Comparison of ENCODE assay signal across 10 cellular contexts in genomic region chr11:71286701-71287643, GRCh38. TPM values are rescaled to one million over a fixed set of nuclear protein-coding genes. Genes with fewer than 3 reads are reported as not detected.
A peak's percentile ranks its signal among the peaks of the same experiment; 100 is the strongest.
DNase-seq lines count a peak whose midpoint lies in the region; ATAC-seq and TF ChIP-seq lines count a peak whose summit lies in the region.
"Had no signal": no experiment of that assay in that cellular context is flagged by ENCODE, and none has a peak within 500 bp of the region (broad histone marks: within the 10 kb centered on the region; RNA-seq: fewer than 3 reads in every experiment).

No MANE protein-coding gene starts in this region.

- intact Hi-C loops in natural killer cell (cut with micrococcal nuclease) (no loop called here), breast epithelium (cut with DNase I; ENCODE audit: low total_unique reads) (no loop called here)

- H3K27ac Mint-ChIP-seq in natural killer cell treated with Interleukin-12 subunit alpha and Interleukin-12 subunit beta and Interleukin-15 and Interleukin-18, amount 100 ng/mL, for 72 hours: no peak overlapping the region
- no peak overlapping the region for H3K27ac Mint-ChIP-seq in natural killer cell

- TF ChIP-seq CTCF in natural killer cell (IDR thresholded peaks at IDR 0.05): no peak
- no peak for TF ChIP-seq CTCF in breast epithelium (IDR thresholded peaks at IDR 0.05)

- no peak overlapping the region for H3K4me3 Mint-ChIP-seq in natural killer cell treated with Interleukin-12 subunit alpha and Interleukin-12 subunit beta and Interleukin-15 and Interleukin-18, amount 100 ng/mL, for 72 hours
- H3K4me3 Mint-ChIP-seq in natural killer cell: no peak overlapping the region

- no peaks in the 10 kb centered on the region for H3K9me3 Mint-ChIP-seq in natural killer cell treated with Interleukin-12 subunit alpha and Interleukin-12 subunit beta and Interleukin-15 and Interleukin-18, amount 100 ng/mL, for 72 hours
- peaks cover 7 to 13% of the 10 kb centered on the region in 2 donors for H3K9me3 Mint-ChIP-seq in natural killer cell

- peaks cover 0 to 5% of the 10 kb centered on the region in 2 donors for H3K9me3 ChIP-seq in breast epithelium
- H3K9me3 ChIP-seq: HAP-1 had no signal

- H3K4me1 ChIP-seq in breast epithelium: no peaks in the 10 kb centered on the region
- H3K4me1 ChIP-seq: HAP-1 had no signal

- peaks cover 19% of the 10 kb centered on the region for H3K36me3 Mint-ChIP-seq in natural killer cell treated with Interleukin-12 subunit alpha and Interleukin-12 subunit beta and Interleukin-15 and Interleukin-18, amount 100 ng/mL, for 72 hours
- no peaks in the 10 kb centered on the region for H3K36me3 Mint-ChIP-seq in natural killer cell

- no peaks in the 10 kb centered on the region for H3K4me1 Mint-ChIP-seq in natural killer cell treated with Interleukin-12 subunit alpha and Interleukin-12 subunit beta and Interleukin-15 and Interleukin-18, amount 100 ng/mL, for 72 hours (ENCODE audit: low read depth in 2 of 2)
- no peaks in the 10 kb centered on the region for H3K4me1 Mint-ChIP-seq in natural killer cell

- peak; percentile 57 for DNase-seq in natural killer cell treated with Interleukin-12 subunit alpha and Interleukin-12 subunit beta and Interleukin-15 and Interleukin-18, amount 100 ng/mL, for 72 hours (ENCODE audit: low spot score)
- DNase-seq in natural killer cell: no peak
- peak; percentile 58 to 91 for DNase-seq in breast epithelium (ENCODE audit: low spot score in 2 of 2)
- DNase-seq in medulla oblongata (ENCODE audit: extremely low spot score): peak; percentile 72
- no peak for DNase-seq in erythroblast (lab: John Stamatoyannopoulos, UW)
- DNase-seq in activated CD4-positive, alpha-beta T cell treated with anti-CD3 and anti-CD28 coated beads for 1 hour: no peak
- DNase-seq in SKM-1 treated with dmso at 0.1 percent for 144 hours (lab: John Stamatoyannopoulos, UW; ENCODE audit: unreplicated experiment): no peak
- DNase-seq: NCI-H187 had no signal

- peak overlapping the region; percentile 65 to 78 for H3K27ac ChIP-seq in breast epithelium

- peak in 1 of 2 donors; percentile 52 for ATAC-seq in natural killer cell treated with Interleukin-12 subunit alpha and Interleukin-12 subunit beta and Interleukin-15 and Interleukin-18, amount 100 ng/mL, for 72 hours
- no peak for ATAC-seq in natural killer cell
- no peak for ATAC-seq in HG02623 (IDR thresholded peaks at IDR 0.05; ENCODE audit: unreplicated experiment)

- H3K27me3 Mint-ChIP-seq in natural killer cell treated with Interleukin-12 subunit alpha and Interleukin-12 subunit beta and Interleukin-15 and Interleukin-18, amount 100 ng/mL, for 72 hours: peaks cover 16 to 39% of the 10 kb centered on the region in 2 donors
- peaks cover 5 to 24% of the 10 kb centered on the region in 2 donors for H3K27me3 Mint-ChIP-seq in natural killer cell (ENCODE audit: low read depth in 2 of 2)

- no peaks in the 10 kb centered on the region for H3K27me3 ChIP-seq in breast epithelium

- no peak for TF ChIP-seq POLR2A in breast epithelium (IDR thresholded peaks at IDR 0.05)
- TF ChIP-seq POLR2A in erythroblast (IDR thresholded peaks at IDR 0.05; ENCODE audit: low read length): no peak

- H3K36me3 ChIP-seq in breast epithelium: no peaks in the 10 kb centered on the region
- H3K36me3 ChIP-seq: HAP-1 had no signal

- no peak overlapping the region for H3K4me3 ChIP-seq in breast epithelium
- H3K4me3 ChIP-seq: HAP-1 had no signal

RNA-seq across cellular contexts. Expression of gene SHANK2, which starts 34.6 kb away (rescaled TPM):
- under 1 TPM in 1 of 2 donors, not detected in 1; 0.11 TPM for total RNA-seq in natural killer cell treated with Interleukin-12 subunit alpha and Interleukin-12 subunit beta and Interleukin-15 and Interleukin-18, amount 100 ng/mL, for 72 hours
- total RNA-seq in natural killer cell (1 to 10 TPM in 1 of 3 donors, not detected in 2; 4.9 TPM), breast epithelium (10 to 100 TPM in 2 of 3 donors, 1 to 10 TPM in 1; 1.3 to 38.8 (median 33.1) TPM)

Comparison
In these comparisons a context has a peak if more than half of its experiments do, and no peak if none do; other contexts are left out.
1. DNase-seq: peak in natural killer cell treated with Interleukin-12 subunit alpha and Interleukin-12 subunit beta and Interleukin-15 and Interleukin-18, amount 100 ng/mL, for 72 hours (single experiment), breast epithelium (2 of 2) and medulla oblongata (single experiment); none in natural killer cell (single experiment), erythroblast (0 of 2), activated CD4-positive, alpha-beta T cell treated with anti-CD3 and anti-CD28 coated beads for 1 hour (single experiment) and SKM-1 treated with dmso at 0.1 percent for 144 hours (single experiment).